ENCODE assay signal across 20 cellular contexts in genomic region chr4:53064609-53065008, GRCh38.
"Had no signal": no experiment of that assay in that cellular context is flagged by ENCODE, and none has a peak within 500 bp of the region (broad histone marks: within the 10 kb centered on the region; RNA-seq: fewer than 3 reads in every experiment).

No MANE protein-coding gene starts in this region.

- FAIRE-seq: endothelial cell of umbilical vein, frontal cortex had no signal

- H3K79me2 ChIP-seq: hepatocyte had no signal

- H3K27me3 ChIP-seq: dorsolateral prefrontal cortex, esophagus muscularis mucosa, foreskin keratinocyte, gastroesophageal sphincter, heart left ventricle, hepatocyte, left lung had no signal

- H3K4me3 Mint-ChIP-seq: immature natural killer cell; mesothelial cell of epicardium; naive thymus-derived CD4-positive, alpha-beta T cell had no signal

- H3K27me3 Mint-ChIP-seq: naive thymus-derived CD4-positive, alpha-beta T cell had no signal

- H3K36me3 ChIP-seq: esophagus muscularis mucosa, gastroesophageal sphincter, heart left ventricle, left lung, lower lobe of right lung had no signal

- H3K36me3 Mint-ChIP-seq: mesothelial cell of epicardium had no signal

- H3K4me1 Mint-ChIP-seq: immature natural killer cell had no signal

- H3K4me3 ChIP-seq: coronary artery, dorsolateral prefrontal cortex, esophagus muscularis mucosa, gastroesophageal sphincter, heart left ventricle, hepatocyte, left lung, lower lobe of right lung had no signal

- H3K27ac Mint-ChIP-seq: immature natural killer cell; mesothelial cell of epicardium; naive thymus-derived CD4-positive, alpha-beta T cell had no signal

- DNase-seq: dermis blood vessel endothelial cell; dorsolateral prefrontal cortex; effector CD4-positive, alpha-beta T cell; effector memory CD4-positive, alpha-beta T cell; foreskin keratinocyte; heart left ventricle; hypothalamus; immature natural killer cell; left lung; left ventricle myocardium superior; lower lobe of right lung; mesenchymal stem cell; naive thymus-derived CD4-positive, alpha-beta T cell had no signal

- ATAC-seq: foreskin keratinocyte; gastroesophageal sphincter; heart left ventricle; left lung; left ventricle myocardium superior; lower lobe of right lung; naive thymus-derived CD4-positive, alpha-beta T cell had no signal

- H3K4me1 ChIP-seq: esophagus muscularis mucosa, foreskin keratinocyte, gastroesophageal sphincter, heart left ventricle, left lung, lower lobe of right lung had no signal

- H3K4me2 ChIP-seq: hepatocyte had no signal

- H2AFZ ChIP-seq: hepatocyte had no signal

- H3K9me3 ChIP-seq: esophagus muscularis mucosa, gastroesophageal sphincter, lower lobe of right lung had no signal

- H3K27ac ChIP-seq: coronary artery, dorsolateral prefrontal cortex, esophagus muscularis mucosa, foreskin keratinocyte, gastroesophageal sphincter, heart left ventricle, hepatocyte, left lung, lower lobe of right lung had no signal
